8 cellular contexts compared by ENCODE assay signal in genomic region chr2:70124983-70125480, GRCh38. TPM values are rescaled to one million over a fixed set of nuclear protein-coding genes. Genes with fewer than 3 reads are reported as not detected.
DNase-seq lines count a peak whose midpoint lies in the region; ATAC-seq, FAIRE-seq and TF ChIP-seq lines count a peak whose summit lies in the region.

No MANE protein-coding gene starts in this region.

- POLR2A ChIA-PET in activated naive CD8-positive, alpha-beta T cell treated with anti-CD3 and anti-CD28 coated beads, Interleukin-2, amount 10 ng/mL, durations not matched to agents 7 days and 5 days (lab: Charles Lee): interaction anchor here (1.0 to 7.4 kb wide), 11 partner anchors 9 to 211 kb away, joined by 4 to 216 read pairs (median 21); partner anchors contain the start of gene PCBP1

- no peaks in the 10 kb centered on the region for H3K9me3 ChIP-seq in pancreas

- TF ChIP-seq CTCF in pancreas (IDR thresholded peaks at IDR 0.05) (no peak), GM10266 (IDR thresholded peaks at IDR 0.05; ENCODE audit: control insufficient read depth, insufficient read depth, low read depth, missing control alignments) (no peak)

- no peaks in the 10 kb centered on the region for H3K9me3 Mint-ChIP-seq in activated naive CD8-positive, alpha-beta T cell treated with anti-CD3 and anti-CD28 coated beads, Interleukin-2, amount 10 ng/mL, durations not matched to agents 7 days and 5 days

- H3K4me1 Mint-ChIP-seq in activated naive CD8-positive, alpha-beta T cell treated with anti-CD3 and anti-CD28 coated beads, Interleukin-2, amount 10 ng/mL, durations not matched to agents 7 days and 5 days: peaks cover 54% of the 10 kb centered on the region

- no peaks in the 10 kb centered on the region for H3K27me3 ChIP-seq in pancreas

- peak overlapping the region; percentile 85 for H3K4me3 Mint-ChIP-seq in activated naive CD8-positive, alpha-beta T cell treated with anti-CD3 and anti-CD28 coated beads, Interleukin-2, amount 10 ng/mL, durations not matched to agents 7 days and 5 days

- H3K27ac ChIP-seq in pancreas: peak overlapping the region; percentile 97 to 100 (median 100)

- no peak for FAIRE-seq in pancreas (lab: Jason Lieb, UNC)

- WGBS in pancreas, 2 donors: 0 to 1% methylated on average over 34 to 36 of the region's 36 CpGs

- H3K27me3 Mint-ChIP-seq in activated naive CD8-positive, alpha-beta T cell treated with anti-CD3 and anti-CD28 coated beads, Interleukin-2, amount 10 ng/mL, durations not matched to agents 7 days and 5 days: no peaks in the 10 kb centered on the region

- H3K27ac Mint-ChIP-seq in activated naive CD8-positive, alpha-beta T cell treated with anti-CD3 and anti-CD28 coated beads, Interleukin-2, amount 10 ng/mL, durations not matched to agents 7 days and 5 days: peak overlapping the region; percentile 94

- H3K4me1 ChIP-seq in pancreas: peaks cover 0 to 8% (median 0%) of the 10 kb centered on the region in 3 donors

- peak; percentile 28 for ATAC-seq in HG03095 (IDR thresholded peaks at IDR 0.05; ENCODE audit: unreplicated experiment)
- ATAC-seq in activated naive CD8-positive, alpha-beta T cell treated with anti-CD3 and anti-CD28 coated beads, Interleukin-2, amount 10 ng/mL, durations not matched to agents 7 days and 5 days (ENCODE audit: low read depth): peak; percentile 62
- peak; percentile 49 to 70 (median 60) for ATAC-seq in pancreas

- H3K36me3 Mint-ChIP-seq in activated naive CD8-positive, alpha-beta T cell treated with anti-CD3 and anti-CD28 coated beads, Interleukin-2, amount 10 ng/mL, durations not matched to agents 7 days and 5 days: no peaks in the 10 kb centered on the region

- DNase-seq in GF-D8 (lab: John Stamatoyannopoulos, UW): peak; percentile 31
- DNase-seq in SIG-M5 (lab: John Stamatoyannopoulos, UW): peak; percentile 30
- peak; percentile 76 for DNase-seq in activated naive CD8-positive, alpha-beta T cell treated with anti-CD3 and anti-CD28 coated beads, Interleukin-2, amount 10 ng/mL, durations not matched to agents 7 days and 5 days
- DNase-seq in cardiac septum (ENCODE audit: low spot score): peak; percentile 88
- DNase-seq in pancreas: peak; percentile 61 to 84 (median 68)
- DNase-seq in GM10266 (ENCODE audit: extremely low spot score): no peak
- no peak for DNase-seq in GM19240 (ENCODE audit: insufficient read length, low spot score)

- H3K4me3 ChIP-seq in pancreas: peak overlapping the region; percentile 29 to 51 (median 40)

- no peaks in the 10 kb centered on the region for H3K36me3 ChIP-seq in pancreas

- intact Hi-C loops in cardiac septum (cut with DNase I): loop anchor here (1.0 kb wide), 1 partner anchor 39 kb away; no protein-coding TSS in a partner anchor
- intact Hi-C loops in pancreas (cut with DNase I): loop anchor here in 1 of 3 donors (5.0 kb wide), 1 partner anchor 38 kb away; the partner anchor contains the start of gene PCBP1

RNA-seq across cellular contexts. Expression of gene PCBP1, which starts 37.8 kb away (rescaled TPM):
- 100 to 1,000 TPM; 459 to 467 TPM for total RNA-seq in activated naive CD8-positive, alpha-beta T cell treated with anti-CD3 and anti-CD28 coated beads, Interleukin-2, amount 10 ng/mL, durations not matched to agents 7 days and 5 days
- total RNA-seq in cardiac septum (223 TPM), pancreas (100 to 1,000 TPM; 121 to 232 (median 177) TPM)
- polyA plus RNA-seq in pancreas: 100 to 1,000 TPM; 132 to 179 TPM

Comparison
In these comparisons a context has a peak if more than half of its experiments do, and no peak if none do; other contexts are left out.
1. DNase-seq: peak in GF-D8 (single experiment), SIG-M5 (single experiment), activated naive CD8-positive, alpha-beta T cell treated with anti-CD3 and anti-CD28 coated beads, Interleukin-2, amount 10 ng/mL, durations not matched to agents 7 days and 5 days (single experiment), cardiac septum (single experiment) and pancreas (6 of 6); none in GM10266 (single experiment) and GM19240 (single experiment).
2. Peak in every context shown above with its lines, with median percentiles within 50 percentile points of each other: ATAC-seq.